Comparison of ENCODE assay signal across 8 cellular contexts in genomic region chr1:246565751-246566127, GRCh38. TPM values are rescaled to one million over a fixed set of nuclear protein-coding genes. Genes with fewer than 3 reads are reported as not detected.
DNase-seq lines count a peak whose midpoint lies in the region; ATAC-seq and TF ChIP-seq lines count a peak whose summit lies in the region.

No MANE protein-coding gene starts in this region.

- peak overlapping the region; percentile 72 for H3K9ac ChIP-seq in MM.1S (ENCODE audit: low read length)
- H3K9ac ChIP-seq in mesendoderm (ENCODE audit: low read length): peak overlapping the region; percentile 78

- H3K4me2 ChIP-seq in MM.1S (ENCODE audit: low read depth, low read length) (peak overlapping the region; percentile 67; the same call in 1 of the 2 replicates), mesendoderm (ENCODE audit: low read length) (peak overlapping the region; percentile 68)

- TF ChIP-seq CTCF in MM.1S (IDR thresholded peaks at IDR 0.05; ENCODE audit: low read length) (no peak), cardiac fibroblast (IDR thresholded peaks at IDR 0.05; ENCODE audit: low read depth, low read length) (no peak)

- H3K18ac ChIP-seq in mesendoderm (ENCODE audit: low read length): no peak overlapping the region

- H2BK120ac ChIP-seq in mesendoderm (ENCODE audit: low read depth, low read length): no peak overlapping the region

- H3K36me3 ChIP-seq in MM.1S (replicated peaks; ENCODE audit: insufficient read depth, low read length) (no peaks in the 10 kb centered on the region; the same call in 1 of the 2 replicates), mesendoderm (ENCODE audit: control insufficient read depth, insufficient read depth, low read length) (no peaks in the 10 kb centered on the region), aorta (ENCODE audit: control insufficient read depth in 1 of 2, insufficient read depth in 2 of 2, low read length in 1 of 2) (no peaks in the 10 kb centered on the region)

- no peak overlapping the region for H2BK5ac ChIP-seq in mesendoderm (ENCODE audit: low read length)

- H3K9me2 ChIP-seq in MM.1S (replicated peaks; ENCODE audit: insufficient read depth, low read length): no peaks in the 10 kb centered on the region

- H3K9me3 ChIP-seq in MM.1S (replicated peaks; ENCODE audit: insufficient read depth, low read length) (no peaks in the 10 kb centered on the region), aorta (ENCODE audit: control insufficient read depth, low read length) (no peaks in the 10 kb centered on the region)

- H3K4me1 ChIP-seq in MM.1S (ENCODE audit: low read length) (peaks cover 18% of the 10 kb centered on the region), mesendoderm (ENCODE audit: control insufficient read depth, low read depth, low read length) (peaks cover 3% of the 10 kb centered on the region), aorta (ENCODE audit: control insufficient read depth in 1 of 2, insufficient read depth in 2 of 2, low read length in 2 of 2) (no peaks in the 10 kb centered on the region)

- peak; percentile 67 for DNase-seq in NCI-H748 (lab: John Stamatoyannopoulos, UW; ENCODE audit: unreplicated experiment)
- no peak for DNase-seq in NCI-H748 treated with DMSO at 0.1 percent for 48 hours (lab: John Stamatoyannopoulos, UW)
- no peak for DNase-seq in MM.1S
- DNase-seq in cardiac fibroblast (ENCODE audit: low read depth in 2 of 2): peak; percentile 63 to 67
- peak; percentile 80 for DNase-seq in mesendoderm
- DNase-seq in aorta: no peak
- DNase-seq in stimulated activated CD4-positive, alpha-beta T cell treated with anti-CD3 and anti-CD28 coated beads, Interleukin-2, amount 100 ng/mL, for 24 hours: no peak
- no peak for DNase-seq in posterior cingulate gyrus

- WGBS in mesendoderm (ENCODE audit: extremely low coverage, insufficient coverage, low lambda C conversion rate): no CpG with 5 or more reads among the region's 25 CpGs
- 0 to 1% methylated on average over 25 of the region's 25 CpGs for WGBS in aorta, 2 donors

- peaks cover 16% of the 10 kb centered on the region for H3F3A ChIP-seq in MM.1S (ENCODE audit: insufficient read depth, low read length)

- H3K27me3 ChIP-seq in MM.1S (replicated peaks; ENCODE audit: insufficient read depth, low read length) (no peaks in the 10 kb centered on the region), mesendoderm (ENCODE audit: insufficient read depth, low read length, poor library complexity) (no peaks in the 10 kb centered on the region), aorta (ENCODE audit: control insufficient read depth in 1 of 2, insufficient read depth in 2 of 2, low read length in 1 of 2) (no peaks in the 10 kb centered on the region)

- peak overlapping the region; percentile 49 for H4K5ac ChIP-seq in mesendoderm (ENCODE audit: low read length)

- H3K79me2 ChIP-seq in MM.1S (ENCODE audit: low read length): peaks cover 83% of the 10 kb centered on the region
- peaks cover 30% of the 10 kb centered on the region for H3K79me2 ChIP-seq in mesendoderm (ENCODE audit: control insufficient read depth, insufficient read depth, low read length)

- peak overlapping the region; percentile 67 for H2AFZ ChIP-seq in MM.1S (ENCODE audit: low read length)

- intact Hi-C loops in aorta (cut with DNase I) (loop anchor here (5.0 to 10.0 kb wide), 4 partner anchors 67 to 1701 kb away; partner anchors contain the start of genes HNRNPU (in 1 of the 2) and ZNF496 (in 1 of the 2)), posterior cingulate gyrus (cut with DNase I) (loop anchor here (5.0 to 10.0 kb wide), 4 partner anchors 58 to 1701 kb away; partner anchors contain the start of genes HNRNPU, SCCPDH and SMYD3)

- peak overlapping the region; percentile 87 for H3K4me3 ChIP-seq in MM.1S (ENCODE audit: low read length)
- H3K4me3 ChIP-seq in cardiac fibroblast (replicated peaks in 1 of 2; ENCODE audit: low read depth in 2 of 2, low read length in 2 of 2): peak overlapping the region; percentile 98
- peak overlapping the region; percentile 89 for H3K4me3 ChIP-seq in mesendoderm (ENCODE audit: low read length)
- peak overlapping the region; percentile 70 to 84 for H3K4me3 ChIP-seq in aorta (ENCODE audit: low read length in 2 of 2)

- H3K79me1 ChIP-seq in mesendoderm (ENCODE audit: low read length): peaks cover 11% of the 10 kb centered on the region

- H3K56ac ChIP-seq in mesendoderm (ENCODE audit: low read length): peak overlapping the region; percentile 79

- ATAC-seq in aorta (ENCODE audit: low FRiP score): peak; percentile 2

- no peak overlapping the region for H2BK15ac ChIP-seq in mesendoderm (replicated peaks; ENCODE audit: low read depth)

- H3K27ac ChIP-seq in MM.1S (ENCODE audit: low read length) (peak overlapping the region; percentile 41; the same call in 1 of the 2 replicates), mesendoderm (ENCODE audit: low read depth, low read length) (no peak overlapping the region), aorta (ENCODE audit: low read depth in 1 of 2, low read length in 2 of 2) (peak overlapping the region in 1 of 2 donors; percentile 49)

- no peak overlapping the region for H2AK5ac ChIP-seq in mesendoderm (ENCODE audit: low read length)

- H4K20me1 ChIP-seq in MM.1S (ENCODE audit: insufficient read depth, low read length): no peaks in the 10 kb centered on the region

- H4K8ac ChIP-seq in mesendoderm (ENCODE audit: low read depth, low read length): peak overlapping the region; percentile 96

- no peak overlapping the region for H3K23ac ChIP-seq in mesendoderm (ENCODE audit: low read length)

- H3K4ac ChIP-seq in mesendoderm (ENCODE audit: low read depth, low read length): peak overlapping the region; percentile 20

RNA-seq across cellular contexts. Expression of gene TFB2M, which starts 0.3 kb away (rescaled TPM):
- polyA plus RNA-seq in mesendoderm (2013, experiment 1 of 2): 29.7 TPM
- 31.2 TPM for polyA plus RNA-seq in mesendoderm (2013, experiment 2 of 2)
- 1 to 10 TPM; 5.2 to 5.6 TPM for total RNA-seq in aorta
- 1 to 10 TPM; 3.8 to 5.8 TPM for polyA plus RNA-seq in aorta

RNA-seq across cellular contexts. Expression of gene CNST, which starts 0.5 kb away (rescaled TPM):
- polyA plus RNA-seq in mesendoderm (2013, experiment 1 of 2): 9.8 TPM
- polyA plus RNA-seq in mesendoderm (2013, experiment 2 of 2): 9.8 TPM
- total RNA-seq in aorta: 10 to 100 TPM; 24.5 to 27.8 TPM
- 1 to 10 TPM; 6.9 to 7.7 TPM for polyA plus RNA-seq in aorta

RNA-seq across cellular contexts. Expression of gene SMYD3, which starts 58.7 kb away (rescaled TPM):
- polyA plus RNA-seq in mesendoderm (2013, experiment 1 of 2): 19.7 TPM
- polyA plus RNA-seq in mesendoderm (2013, experiment 2 of 2): 20.9 TPM
- total RNA-seq in aorta: 10 to 100 TPM; 11.5 to 29.1 TPM
- polyA plus RNA-seq in aorta: 10 to 100 TPM in 1 of 2 donors, 1 to 10 TPM in 1; 6.0 to 10.7 TPM

Comparison
In these comparisons a context has a peak if more than half of its experiments do, and no peak if none do; other contexts are left out.
1. DNase-seq: peak in NCI-H748 (single experiment), cardiac fibroblast (2 of 2) and mesendoderm (single experiment); none in NCI-H748 treated with DMSO at 0.1 percent for 48 hours (single experiment), MM.1S (single experiment), aorta (0 of 2), stimulated activated CD4-positive, alpha-beta T cell treated with anti-CD3 and anti-CD28 coated beads, Interleukin-2, amount 100 ng/mL, for 24 hours (0 of 2) and posterior cingulate gyrus (0 of 10).
2. Peak in every context shown above with its lines, with median percentiles within 50 percentile points of each other: H3K4me3 ChIP-seq.